In the genomic region with DNA sequence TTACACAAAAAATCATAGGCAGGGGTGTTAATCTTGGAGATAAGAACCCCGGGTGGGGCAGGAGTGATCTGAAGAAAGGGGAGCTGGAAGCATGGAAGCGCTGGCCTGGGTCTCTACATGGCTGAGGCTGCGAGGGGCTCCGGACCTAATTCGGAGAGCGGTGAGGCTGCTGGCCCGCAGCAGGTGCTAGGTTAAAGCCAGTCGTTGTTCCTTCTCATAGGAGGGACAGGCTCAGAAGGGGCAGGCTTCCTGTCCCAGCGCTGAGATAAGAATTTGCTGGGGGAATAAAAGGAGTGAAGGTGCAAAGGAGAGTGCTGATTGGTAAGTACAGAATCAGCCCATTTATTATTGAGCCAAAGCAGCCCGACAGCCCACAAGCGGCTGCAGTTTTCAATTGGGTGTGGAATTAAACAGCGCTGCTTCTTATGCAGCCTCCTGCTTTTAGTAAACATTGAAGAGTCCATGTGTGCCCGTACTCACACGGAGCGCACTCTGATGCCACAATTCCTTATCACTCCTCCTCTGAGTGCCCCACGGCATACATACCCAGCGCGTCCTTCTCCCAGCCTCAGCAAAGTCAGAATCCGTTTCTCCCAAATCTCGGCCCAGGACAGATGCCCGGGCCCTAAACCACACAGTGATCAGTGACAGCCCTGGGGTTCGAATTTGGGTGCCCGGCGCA, we compare ENCODE assay signal across 14 cellular contexts. TPM values are rescaled to one million over a fixed set of nuclear protein-coding genes. Genes with fewer than 3 reads are reported as not detected.
DNase-seq lines count a peak whose midpoint lies in the region; ATAC-seq and TF ChIP-seq lines count a peak whose summit lies in the region.
"Had no signal": no experiment of that assay in that cellular context is flagged by ENCODE, and none has a peak within 500 bp of the region (broad histone marks: within the 10 kb centered on the region; RNA-seq: fewer than 3 reads in every experiment).

No MANE protein-coding gene starts in this region.

- peak overlapping the region; percentile 8; the same call in 1 of the 2 replicates for H3K9ac ChIP-seq in PC-3 (ENCODE audit: low read length)

- no TSS peak for BruUV-seq in PC-3 (replicated peaks; lab: Mats Ljungman, UMichigan)

- H3K36me3 ChIP-seq in PC-3 (ENCODE audit: low read depth, low read length): no peaks in the 10 kb centered on the region

- ATAC-seq in PC-3: peak; percentile 39; the same call in 1 of the 2 replicates
- no peak for ATAC-seq in left ventricle myocardium superior
- ATAC-seq in sciatic nerve: no peak
- ATAC-seq: CD8-positive, alpha-beta T cell had no signal

- H3K4me3 ChIP-seq in PC-3 (ENCODE audit: low read length): no peak overlapping the region

- POLR2A ChIA-PET in PC-3 (lab: Charles Lee; ENCODE audit: unreplicated experiment): no interaction called here

- CTCF ChIA-PET in PC-3 (lab: Charles Lee): no interaction called here

- H3K4me1 ChIP-seq in PC-3 (ENCODE audit: insufficient read depth, low read length): peaks cover 14% of the 10 kb centered on the region

- H3K27ac ChIP-seq in PC-3 (ENCODE audit: low read length): no peak overlapping the region

- TF ChIP-seq CTCF in PC-3 (conservative IDR thresholded peaks at IDR 0.05; ENCODE audit: low read depth, low read length): no peak

- peak; percentile 34 for DNase-seq in GDM1 (lab: John Stamatoyannopoulos, UW)
- no peak for DNase-seq in PC-3
- peak; percentile 18 for DNase-seq in left ventricle myocardium superior
- DNase-seq in sciatic nerve (ENCODE audit: low spot score): peak; percentile 45
- no peak for DNase-seq in NCI-H69 (lab: John Stamatoyannopoulos, UW)
- no peak for DNase-seq in GOT3 (lab: John Stamatoyannopoulos, UW)
- no peak for DNase-seq in NCI-H1694 treated with DMSO at 0.1 percent for 48 hours (lab: John Stamatoyannopoulos, UW)
- DNase-seq: NCI-H146; stimulated activated CD4-positive, alpha-beta T cell treated with anti-CD3 and anti-CD28 coated beads, Interleukin-2, amount 100 ng/mL, for 48 hours; stimulated activated naive B cell treated with anti-CD40 and anti-IgM and Interleukin-4, amounts not matched to agents 10 μg/mL and 1 μg/mL and 100 μg/mL, for 72 hours had no signal

- peak overlapping the region; percentile 58 for H3K4me2 ChIP-seq in PC-3 (ENCODE audit: low read length)

- H3F3A ChIP-seq in PC-3 (ENCODE audit: low read length, unreplicated experiment): no peaks in the 10 kb centered on the region

- no peaks in the 10 kb centered on the region for H3K9me2 ChIP-seq in PC-3 (replicated peaks; ENCODE audit: low read length)

- H3K9me3 ChIP-seq in PC-3 (ENCODE audit: low read length): no peaks in the 10 kb centered on the region

- no peaks in the 10 kb centered on the region for H4K20me1 ChIP-seq in PC-3 (ENCODE audit: low read length)

- peaks cover 3% of the 10 kb centered on the region; the same call in 1 of the 2 replicates for H3K27me3 ChIP-seq in PC-3 (ENCODE audit: low read length)

- intact Hi-C loops in PC-3 (cut with micrococcal nuclease) (no loop called here), left ventricle myocardium superior (cut with micrococcal nuclease) (no loop called here), sciatic nerve (cut with DNase I) (no loop called here)

- no peaks in the 10 kb centered on the region for H3K79me2 ChIP-seq in PC-3 (ENCODE audit: low read length)

- H2AFZ ChIP-seq in PC-3 (ENCODE audit: low read length): peak overlapping the region; percentile 12; the same call in 1 of the 2 replicates

RNA-seq across cellular contexts. Expression of gene CHST13, which starts 17.1 kb away (rescaled TPM):
- total RNA-seq in PC-3 (2014; rRNA removed) (not detected in 2 replicates), left ventricle myocardium superior (0.45 TPM), sciatic nerve (0.89 TPM)
- total RNA-seq: activated CD4-positive, alpha-beta memory T cell treated with anti-CD3 and anti-CD28 coated beads for 36 hours; CD8-positive, alpha-beta T cell; fibroblast of villous mesenchyme; kidney epithelial cell had no signal

RNA-seq across cellular contexts. Expression of gene C3orf22, which starts 17.6 kb away (rescaled TPM):
- total RNA-seq in PC-3 (2014; rRNA removed): not detected in 2 replicates
- not detected for total RNA-seq in left ventricle myocardium superior
- total RNA-seq in sciatic nerve: not detected
- total RNA-seq: activated CD4-positive, alpha-beta memory T cell treated with anti-CD3 and anti-CD28 coated beads for 36 hours; CD8-positive, alpha-beta T cell; fibroblast of villous mesenchyme; kidney epithelial cell had no signal

RNA-seq across cellular contexts. Expression of gene UROC1, which starts 23.5 kb away (rescaled TPM):
- total RNA-seq in PC-3 (2014; rRNA removed) (not detected in 2 replicates), left ventricle myocardium superior (not detected), sciatic nerve (not detected)
- total RNA-seq: activated CD4-positive, alpha-beta memory T cell treated with anti-CD3 and anti-CD28 coated beads for 36 hours; CD8-positive, alpha-beta T cell; fibroblast of villous mesenchyme; kidney epithelial cell had no signal

Comparison
In these comparisons a context has a peak if more than half of its experiments do, and no peak if none do; other contexts are left out.
1. DNase-seq: peak in GDM1 (single experiment), left ventricle myocardium superior (single experiment) and sciatic nerve (single experiment); none in PC-3 (single experiment), NCI-H69 (single experiment), GOT3 (single experiment) and NCI-H1694 treated with DMSO at 0.1 percent for 48 hours (single experiment).